23 cellular contexts compared by ENCODE assay signal in the genomic region with DNA sequence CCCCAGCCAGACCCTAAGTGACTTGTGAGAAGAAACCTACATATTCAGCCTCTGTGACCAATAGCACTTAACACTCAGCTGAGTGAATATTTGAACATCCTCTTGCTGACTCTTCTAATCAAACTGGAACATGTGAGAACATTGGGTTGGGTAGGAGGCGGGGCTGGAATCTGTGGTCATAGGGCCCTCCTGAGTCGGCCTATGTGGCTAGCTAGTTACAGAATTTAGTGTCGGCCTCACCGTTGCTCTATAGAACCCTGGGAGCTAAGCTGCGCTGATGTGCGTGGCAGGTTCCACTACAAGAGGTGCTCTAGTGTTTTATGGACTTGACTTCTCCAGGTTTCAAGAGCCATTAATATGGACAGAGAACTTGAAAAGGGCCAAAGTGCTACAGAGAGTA.
"Had no signal": no experiment of that assay in that cellular context is flagged by ENCODE, and none has a peak within 500 bp of the region (broad histone marks: within the 10 kb centered on the region; RNA-seq: fewer than 3 reads in every experiment).

No MANE protein-coding gene starts in this region.

- H3K27me3 ChIP-seq: ascending aorta, gastrocnemius medialis, heart left ventricle, right atrium auricular region, testis, upper lobe of left lung had no signal

- H3K4me1 ChIP-seq: ascending aorta, gastrocnemius medialis, heart left ventricle, prostate gland, right atrium auricular region, testis had no signal

- DNase-seq: activated CD8-positive, alpha-beta memory T cell treated with anti-CD3 and anti-CD28 coated beads for 24 hours; activated CD8-positive, alpha-beta memory T cell treated with anti-CD3 and anti-CD28 coated beads, Interleukin-2, amount 50 U/mL, for 48 hours; activated effector memory CD4-positive, alpha-beta T cell treated with Interleukin-2 at 50 U/mL for 16 hours; activated naive CD4-positive, alpha-beta T cell treated with anti-CD3 and anti-CD28 coated beads, Interleukin-2, amount 10 ng/mL, durations not matched to agents 7 days and 5 days; activated naive CD8-positive, alpha-beta T cell treated with anti-CD3 and anti-CD28 coated beads, Interleukin-2, amount 50 U/mL, for 24 hours; activated T-cell treated with anti-CD3 and anti-CD28 coated beads, Interleukin-2, amount 50 U/mL, for 48 hours; cerebellar nuclear complex; cortex of kidney; gastrocnemius medialis; heart left ventricle; kidney glomerular epithelial cell; left ventricle myocardium superior; small intestine; stimulated activated CD4-positive, alpha-beta T cell treated with anti-CD3 and anti-CD28 coated beads, Interleukin-15, amount 100 ng/mL, for 24 hours; stimulated activated CD4-positive, alpha-beta T cell treated with anti-CD3 and anti-CD28 coated beads, Interleukin-2, amount 100 ng/mL, for 48 hours; T1000; testis; upper lobe of left lung had no signal

- H3K27ac ChIP-seq: ascending aorta, gastrocnemius medialis, heart left ventricle, prostate gland, right atrium auricular region, testis, upper lobe of left lung had no signal

- H3K9me3 ChIP-seq: ascending aorta, prostate gland, testis had no signal

- H3K36me3 ChIP-seq: ascending aorta, gastrocnemius medialis, heart left ventricle, prostate gland, right atrium auricular region, upper lobe of left lung had no signal

- ATAC-seq: activated CD4-positive, CD25-positive, alpha-beta regulatory T cell treated with anti-CD3 and anti-CD28 coated beads, Interleukin-2, amount 50 U/mL, for 24 hours; activated naive CD8-positive, alpha-beta T cell treated with anti-CD3 and anti-CD28 coated beads, Interleukin-2, amount 50 U/mL, for 24 hours; esophagus mucosa; gastrocnemius medialis; heart left ventricle; left ventricle myocardium superior had no signal

- H3K4me3 ChIP-seq: ascending aorta, gastrocnemius medialis, heart left ventricle, prostate gland, right atrium auricular region, testis, upper lobe of left lung had no signal
